8 cellular contexts compared by ENCODE assay signal in genomic region chr11:9315078-9315688, GRCh38. TPM values are rescaled to one million over a fixed set of nuclear protein-coding genes. Genes with fewer than 3 reads are reported as not detected.
A peak's percentile ranks its signal among the peaks of the same experiment; 100 is the strongest.
DNase-seq lines count a peak whose midpoint lies in the region; ATAC-seq and TF ChIP-seq lines count a peak whose summit lies in the region.

No MANE protein-coding gene starts in this region.

- H3K36me3 ChIP-seq in CD4-positive, alpha-beta memory T cell (ENCODE audit: insufficient read depth, low read length), result no peaks in the 10 kb centered on the region
- H3K36me3 ChIP-seq in body of pancreas (replicated peaks in 1 of 2; ENCODE audit: insufficient read depth in 1 of 2, low read depth in 2 of 2) (no peaks in the 10 kb centered on the region), urinary bladder (ENCODE audit: insufficient read depth) (no peaks in the 10 kb centered on the region)

- POLR2A ChIA-PET in CD4-positive, alpha-beta memory T cell (lab: Charles Lee; ENCODE audit: partially characterized antibody), result interaction anchor here (0.8 to 7.4 kb wide), 12 partner anchors 14 to 632 kb away, joined by 3 to 70 read pairs (median 10); partner anchors contain the start of genes DENND5A, IPO7, RPL27A and TMEM9B

- H3K27ac ChIP-seq in CD4-positive, alpha-beta memory T cell (ENCODE audit: low read depth, low read length), result peak overlapping the region; percentile 61
- peak overlapping the region; percentile 82 to 95 (median 89) for H3K27ac ChIP-seq in body of pancreas
- H3K27ac ChIP-seq in urinary bladder (ENCODE audit: low read depth), result peak overlapping the region; percentile 85

- H3K9me3 Mint-ChIP-seq in CD4-positive, alpha-beta memory T cell, result no peaks in the 10 kb centered on the region
- H3K9me3 Mint-ChIP-seq in memory B cell, result no peaks in the 10 kb centered on the region

- H3K4me1 Mint-ChIP-seq in CD4-positive, alpha-beta memory T cell, result peaks cover 27 to 47% (median 36%) of the 10 kb centered on the region in 4 donors
- H3K4me1 Mint-ChIP-seq in memory B cell, result peaks cover 30% of the 10 kb centered on the region

- H3K4me3 Mint-ChIP-seq in CD4-positive, alpha-beta memory T cell, result peak overlapping the region; percentile 93 to 100 (median 97)
- peak overlapping the region; percentile 99 for H3K4me3 Mint-ChIP-seq in memory B cell

- H3K4me1 ChIP-seq in CD4-positive, alpha-beta memory T cell (ENCODE audit: insufficient read depth, low read length), result peaks cover 34% of the 10 kb centered on the region
- peaks cover 24% of the 10 kb centered on the region for H3K4me1 ChIP-seq in body of pancreas
- H3K4me1 ChIP-seq in urinary bladder (ENCODE audit: insufficient read depth), result no peaks in the 10 kb centered on the region

- H3K27me3 ChIP-seq in CD4-positive, alpha-beta memory T cell (ENCODE audit: insufficient read depth, low read length), result no peaks in the 10 kb centered on the region
- no peaks in the 10 kb centered on the region for H3K27me3 ChIP-seq in body of pancreas

- ATAC-seq in body of pancreas, result no peak
- ATAC-seq in memory B cell (ENCODE audit: low read depth), result no peak
- no peak for ATAC-seq in GM21619 (IDR thresholded peaks at IDR 0.05; ENCODE audit: unreplicated experiment)
- no peak for ATAC-seq in HG03457 (IDR thresholded peaks at IDR 0.05; ENCODE audit: unreplicated experiment)

- CTCF ChIA-PET in CD4-positive, alpha-beta memory T cell (lab: Charles Lee; ENCODE audit: partially characterized antibody), result interaction anchor here (0.6 to 1.3 kb wide), 8 partner anchors 18 to 197 kb away, joined by 3 read pairs; no protein-coding TSS in a partner anchor

- peaks cover 7 to 15% of the 10 kb centered on the region in 2 donors for H3K27me3 Mint-ChIP-seq in CD4-positive, alpha-beta memory T cell
- peaks cover 4% of the 10 kb centered on the region for H3K27me3 Mint-ChIP-seq in memory B cell

- H3K9me3 ChIP-seq in CD4-positive, alpha-beta memory T cell (ENCODE audit: control insufficient read depth in 1 of 2, low read length in 2 of 2), result no peaks in the 10 kb centered on the region
- H3K9me3 ChIP-seq in body of pancreas, result no peaks in the 10 kb centered on the region

- no peak for TF ChIP-seq POLR2A in body of pancreas (IDR thresholded peaks at IDR 0.05)

- TF ChIP-seq CTCF in body of pancreas (IDR thresholded peaks at IDR 0.05), result no peak

- peak overlapping the region; percentile 48 to 82 for H3K4me3 ChIP-seq in CD4-positive, alpha-beta memory T cell (ENCODE audit: low read length in 2 of 2)
- H3K4me3 ChIP-seq in body of pancreas, result no peak overlapping the region
- H3K4me3 ChIP-seq in urinary bladder (ENCODE audit: low read depth, low read length), result peak overlapping the region; percentile 90

- peaks cover 4 to 12% of the 10 kb centered on the region in 2 donors for H3K36me3 Mint-ChIP-seq in CD4-positive, alpha-beta memory T cell
- H3K36me3 Mint-ChIP-seq in memory B cell, result no peaks in the 10 kb centered on the region

- peak overlapping the region; percentile 95 to 99 (median 97) for H3K27ac Mint-ChIP-seq in CD4-positive, alpha-beta memory T cell
- peak overlapping the region; percentile 99 for H3K27ac Mint-ChIP-seq in memory B cell

- 48 to 53% methylated on average over 16 of the region's 16 CpGs for WGBS in body of pancreas, 2 donors
- 51% methylated on average over 16 of the region's 16 CpGs for WGBS in urinary bladder

- intact Hi-C loops in CD4-positive, alpha-beta memory T cell (cut with micrococcal nuclease), result loop anchor here (2.0 kb wide), 1 partner anchor 50 kb away; the partner anchor contains the start of gene DENND5A
- intact Hi-C loops in body of pancreas (cut with DNase I), result loop anchor here (10.0 kb wide), 1 partner anchor 70 kb away; the partner anchor contains the start of gene IPO7

- DNase-seq in CD4-positive, alpha-beta memory T cell, result peak in 2 of 5 donors; percentile 2 to 42
- peak; percentile 7 for DNase-seq in LHCN-M2 (ENCODE audit: low read depth)
- peak; percentile 5 to 24 (median 16) for DNase-seq in body of pancreas
- no peak for DNase-seq in memory B cell (ENCODE audit: low spot score in 2 of 2)
- DNase-seq in NCI-H2081 treated with DMSO at 0.1 percent for 48 hours (lab: John Stamatoyannopoulos, UW), result no peak

RNA-seq across cellular contexts. Expression of gene TMEM41B, which starts 0.8 kb away (rescaled TPM):
- total RNA-seq in CD4-positive, alpha-beta memory T cell, result 10 to 100 TPM; 53.3 to 54.7 TPM
- 1 to 10 TPM; 6.2 to 9.4 TPM for polyA plus RNA-seq in CD4-positive, alpha-beta memory T cell
- total RNA-seq in LHCN-M2 (2014; rRNA removed), result 39.1 and 43.5 TPM in 2 replicates
- polyA plus RNA-seq in LHCN-M2 (2012), result 12.8 TPM
- 10 to 100 TPM; 25.4 to 35.9 TPM for total RNA-seq in body of pancreas
- 51.0 TPM for total RNA-seq in urinary bladder
- 9.1 TPM for polyA plus RNA-seq in urinary bladder

RNA-seq across cellular contexts. Expression of gene DENND5A, which starts 50.0 kb away (rescaled TPM):
- 10 to 100 TPM; 58.6 to 61.9 TPM for total RNA-seq in CD4-positive, alpha-beta memory T cell
- 10 to 100 TPM; 14.5 to 39.6 TPM for polyA plus RNA-seq in CD4-positive, alpha-beta memory T cell
- total RNA-seq in LHCN-M2 (2014; rRNA removed), result 81.1 and 91.2 TPM in 2 replicates
- polyA plus RNA-seq in LHCN-M2 (2012), result 78.9 TPM
- 10 to 100 TPM; 22.1 to 31.3 TPM for total RNA-seq in body of pancreas
- total RNA-seq in urinary bladder, result 178 TPM
- 74.7 TPM for polyA plus RNA-seq in urinary bladder

Comparison
In these comparisons a context has a peak if more than half of its experiments do, and no peak if none do; other contexts are left out.
1. DNase-seq: peak in LHCN-M2 (single experiment) and body of pancreas (4 of 4); none in memory B cell (0 of 2) and NCI-H2081 treated with DMSO at 0.1 percent for 48 hours (single experiment).
2. H3K4me3 ChIP-seq: peak in CD4-positive, alpha-beta memory T cell (2 of 2) and urinary bladder (single experiment); none in body of pancreas (0 of 2).
3. Peak in every context shown above with its lines, with median percentiles within 50 percentile points of each other: H3K27ac ChIP-seq.